Comparison of ENCODE assay signal across 12 cellular contexts in genomic region chr10:70832852-70833542, GRCh38. TPM values are rescaled to one million over a fixed set of nuclear protein-coding genes. Genes with fewer than 3 reads are reported as not detected.
DNase-seq lines count a peak whose midpoint lies in the region; ATAC-seq lines count a peak whose summit lies in the region.
"Had no signal": no experiment of that assay in that cellular context is flagged by ENCODE, and none has a peak within 500 bp of the region (broad histone marks: within the 10 kb centered on the region; RNA-seq: fewer than 3 reads in every experiment).

No MANE protein-coding gene starts in this region.

- H3K27me3 Mint-ChIP-seq in T-helper 2 cell treated with Interferon-gamma antibody and Interleukin-4, amounts not matched to agents 5 μg/mL and 100 μg/mL, for 36 hours (ENCODE audit: low read depth): no peaks in the 10 kb centered on the region

- peak; percentile 30 for DNase-seq in T-helper 2 cell treated with Interferon-gamma antibody and Interleukin-4, amounts not matched to agents 5 μg/mL and 100 μg/mL, for 36 hours (ENCODE audit: low spot score)
- DNase-seq in T-helper 2 cell: no peak
- DNase-seq in OCI-M1 (lab: John Stamatoyannopoulos, UW): peak; percentile 74
- peak; percentile 85 for DNase-seq in dedifferentiated amniotic fluid mesenchymal stem cell (ENCODE audit: extremely low spot score)
- DNase-seq in renal cortical epithelial cell (ENCODE audit: low read depth): peak; percentile 89
- no peak for DNase-seq in NCI-H146 (lab: John Stamatoyannopoulos, UW)
- DNase-seq in NCI-H1930 (lab: John Stamatoyannopoulos, UW): no peak
- DNase-seq: activated CD4-positive, alpha-beta T cell treated with anti-CD3 and anti-CD28 coated beads, Interleukin-2, amount 50 U/mL, for 1 hour; psoas muscle; tibial artery had no signal

- no peak for ATAC-seq in GM18858 (IDR thresholded peaks at IDR 0.05; ENCODE audit: unreplicated experiment)
- ATAC-seq: psoas muscle had no signal

- peaks cover 19% of the 10 kb centered on the region for H3K36me3 Mint-ChIP-seq in T-helper 2 cell treated with Interferon-gamma antibody and Interleukin-4, amounts not matched to agents 5 μg/mL and 100 μg/mL, for 36 hours (ENCODE audit: low read depth)

- peaks cover 8% of the 10 kb centered on the region for H3K9me3 Mint-ChIP-seq in T-helper 2 cell treated with Interferon-gamma antibody and Interleukin-4, amounts not matched to agents 5 μg/mL and 100 μg/mL, for 36 hours

- H3K27ac Mint-ChIP-seq in T-helper 2 cell treated with Interferon-gamma antibody and Interleukin-4, amounts not matched to agents 5 μg/mL and 100 μg/mL, for 36 hours: no peak overlapping the region

- peaks cover 19% of the 10 kb centered on the region for H3K4me1 Mint-ChIP-seq in T-helper 2 cell treated with Interferon-gamma antibody and Interleukin-4, amounts not matched to agents 5 μg/mL and 100 μg/mL, for 36 hours (ENCODE audit: low read depth)

- no peak overlapping the region for H3K4me3 Mint-ChIP-seq in T-helper 2 cell treated with Interferon-gamma antibody and Interleukin-4, amounts not matched to agents 5 μg/mL and 100 μg/mL, for 36 hours

RNA-seq across cellular contexts. Expression of gene SGPL1, which starts 17.2 kb away (rescaled TPM):
- 74.7 and 90.7 TPM in 2 replicates for total RNA-seq in renal cortical epithelial cell

RNA-seq across cellular contexts. Expression of gene TBATA, which starts 47.8 kb away (rescaled TPM):
- total RNA-seq in renal cortical epithelial cell: not detected in 2 replicates
- total RNA-seq: frontal cortex, psoas muscle had no signal

RNA-seq across cellular contexts. Expression of gene PCBD1, which starts 55.4 kb away (rescaled TPM):
- total RNA-seq in renal cortical epithelial cell: 59.2 and 77.8 TPM in 2 replicates

Comparison
In these comparisons a context has a peak if more than half of its experiments do, and no peak if none do; other contexts are left out.
1. DNase-seq: peak in T-helper 2 cell treated with Interferon-gamma antibody and Interleukin-4, amounts not matched to agents 5 μg/mL and 100 μg/mL, for 36 hours (single experiment), OCI-M1 (single experiment), dedifferentiated amniotic fluid mesenchymal stem cell (single experiment) and renal cortical epithelial cell (single experiment); none in T-helper 2 cell (0 of 5), NCI-H146 (single experiment) and NCI-H1930 (0 of 2).